ENCODE assay signal across 18 cellular contexts in genomic region chr6:111456208-111456607, GRCh38. TPM values are rescaled to one million over a fixed set of nuclear protein-coding genes. Genes with fewer than 3 reads are reported as not detected.
A peak's percentile ranks its signal among the peaks of the same experiment; 100 is the strongest.
DNase-seq lines count a peak whose midpoint lies in the region; ATAC-seq, FAIRE-seq and TF ChIP-seq lines count a peak whose summit lies in the region.
"Had no signal": no experiment of that assay in that cellular context is flagged by ENCODE, and none has a peak within 500 bp of the region (broad histone marks: within the 10 kb centered on the region; RNA-seq: fewer than 3 reads in every experiment).

No MANE protein-coding gene starts in this region.

- dilution Hi-C loops in IMR-90 (cut with HindIII; ENCODE audit: low sequenced_read_pairs, unreplicated experiment) = no loop called here

- no peak for FAIRE-seq in GM19239 (lab: Jason Lieb, UNC)
- FAIRE-seq: H54, HTR-8/SVneo had no signal

- TF ChIP-seq POLR2A in IMR-90 (IDR thresholded peaks at IDR 0.05; ENCODE audit: low read depth, low read length) = no peak

- CTCF ChIA-PET in IMR-90 (lab: Yijun Ruan, JAX) = no interaction called here

- DNase-seq in IMR-90 = peak; percentile 46
- DNase-seq in dedifferentiated amniotic fluid mesenchymal stem cell (ENCODE audit: extremely low spot score) = peak; percentile 34
- peak; percentile 60 for DNase-seq in iris pigment epithelial cell (ENCODE audit: low read depth)
- no peak for DNase-seq in GM19239 (ENCODE audit: insufficient read length, low spot score)
- DNase-seq in NCI-H446 treated with DMSO at 0.1 percent for 48 hours (lab: John Stamatoyannopoulos, UW) = no peak
- DNase-seq: COR-L47, NCI-H1417 treated with DMSO at 0.1 percent for 48 hours, NCI-H2029, NCI-H2171 treated with DMSO at 0.1 percent for 48 hours, NCI-H524, PC-9 had no signal

- no peaks in the 10 kb centered on the region for H3K9me1 ChIP-seq in IMR-90 (ENCODE audit: insufficient read depth, low read length)

- peaks cover 21% of the 10 kb centered on the region for H4K20me1 ChIP-seq in IMR-90 (ENCODE audit: insufficient read depth, low read length)

- no peak overlapping the region for H2BK120ac ChIP-seq in IMR-90 (ENCODE audit: low read depth, low read length)

- no peak overlapping the region for H2BK20ac ChIP-seq in IMR-90 (ENCODE audit: low read depth, low read length)

- no peak overlapping the region for H4K91ac ChIP-seq in IMR-90 (ENCODE audit: insufficient read depth, low read depth, low read length)

- WGBS in IMR-90 (ENCODE audit: extremely low coverage in 2 of 2, insufficient read length in 1 of 2), 2 experiments = no CpG with 5 or more reads among the region's 2 CpGs

- H4K8ac ChIP-seq in IMR-90 (ENCODE audit: low read depth in 2 of 2, low read length in 2 of 2) = no peak overlapping the region; a peak in 1 of 4 replicates

- POLR2A ChIA-PET in IMR-90 (lab: Charles Lee; ENCODE audit: unreplicated experiment) = no interaction called here

- H2BK5ac ChIP-seq in IMR-90 (ENCODE audit: low read depth, low read length, poor library complexity, severe bottlenecking) = no peak overlapping the region

- H3K9ac ChIP-seq in IMR-90 (ENCODE audit: low read depth, low read length) = no peak overlapping the region

- H3K4me2 ChIP-seq in IMR-90 (ENCODE audit: low read depth, low read length) = peak overlapping the region; percentile 45; the same call in 1 of the 2 replicates
- H3K4me2 ChIP-seq: PC-9 had no signal

- no peak overlapping the region for H3K23ac ChIP-seq in IMR-90 (ENCODE audit: low read depth, low read length)

- H4K5ac ChIP-seq in IMR-90 (ENCODE audit: low read depth, low read length) = no peak overlapping the region

- H2AK5ac ChIP-seq in IMR-90 (ENCODE audit: low read depth, low read length) = no peak overlapping the region

- H3K27ac Mint-ChIP-seq in stimulated activated memory B cell treated with anti-CD40 and anti-IgM and Interleukin-4, amounts not matched to agents 10 μg/mL and 1 μg/mL and 100 μg/mL, for 72 hours = no peak overlapping the region
- H3K27ac Mint-ChIP-seq: CD14-positive monocyte had no signal

- H3K36me3 ChIP-seq in IMR-90 (ENCODE audit: control insufficient read depth, insufficient read depth, low read length) = peaks cover 2% of the 10 kb centered on the region; the same call in 1 of the 2 replicates

- H3K4ac ChIP-seq in IMR-90 (ENCODE audit: low read depth, low read length) = no peak overlapping the region

- no TSS peak for BruUV-seq in IMR-90 (replicated peaks; lab: Mats Ljungman, UMichigan)

- peaks cover 14% of the 10 kb centered on the region for H3K9me3 Mint-ChIP-seq in stimulated activated memory B cell treated with anti-CD40 and anti-IgM and Interleukin-4, amounts not matched to agents 10 μg/mL and 1 μg/mL and 100 μg/mL, for 72 hours

- TF ChIP-seq CTCF in IMR-90 (conservative IDR thresholded peaks at IDR 0.05; ENCODE audit: low read depth, low read length) = no peak
- no peak for TF ChIP-seq CTCF in VCaP (conservative IDR thresholded peaks at IDR 0.05)

- H2AFZ ChIP-seq in IMR-90 (replicated peaks; ENCODE audit: low read length, poor library complexity) = no peak overlapping the region
- H2AFZ ChIP-seq: PC-9 had no signal

- peaks cover 27% of the 10 kb centered on the region for H3K4me1 Mint-ChIP-seq in stimulated activated memory B cell treated with anti-CD40 and anti-IgM and Interleukin-4, amounts not matched to agents 10 μg/mL and 1 μg/mL and 100 μg/mL, for 72 hours
- H3K4me1 Mint-ChIP-seq: CD14-positive monocyte had no signal

- no peak overlapping the region for H3K4me3 Mint-ChIP-seq in stimulated activated memory B cell treated with anti-CD40 and anti-IgM and Interleukin-4, amounts not matched to agents 10 μg/mL and 1 μg/mL and 100 μg/mL, for 72 hours
- H3K4me3 Mint-ChIP-seq: CD14-positive monocyte had no signal

- H3K18ac ChIP-seq in IMR-90 (ENCODE audit: low read depth, low read length) = no peak overlapping the region

- H3K4me1 ChIP-seq in IMR-90 (ENCODE audit: control insufficient read depth, insufficient read depth, low read length) = no peaks in the 10 kb centered on the region; the same call in 1 of the 2 replicates

- no peak for TF ChIP-seq RAD21 in IMR-90 (IDR thresholded peaks at IDR 0.05; ENCODE audit: low read length)

- intact Hi-C loops in IMR-90 (cut with micrococcal nuclease) = no loop called here

- H3K36me3 Mint-ChIP-seq in stimulated activated memory B cell treated with anti-CD40 and anti-IgM and Interleukin-4, amounts not matched to agents 10 μg/mL and 1 μg/mL and 100 μg/mL, for 72 hours = peaks cover 44% of the 10 kb centered on the region

- no peaks in the 10 kb centered on the region for H3K27me3 Mint-ChIP-seq in stimulated activated memory B cell treated with anti-CD40 and anti-IgM and Interleukin-4, amounts not matched to agents 10 μg/mL and 1 μg/mL and 100 μg/mL, for 72 hours

- H3K27me3 ChIP-seq in IMR-90 (ENCODE audit: control insufficient read depth, insufficient read depth, low read length) = no peaks in the 10 kb centered on the region

- peaks cover 2% of the 10 kb centered on the region; the same call in 1 of the 2 replicates for H3K9me3 ChIP-seq in IMR-90 (ENCODE audit: control insufficient read depth, insufficient read depth, low read length)

- no peak overlapping the region for H3K4me3 ChIP-seq in IMR-90 (ENCODE audit: insufficient read depth, low read depth, low read length)
- H3K4me3 ChIP-seq: PC-9 had no signal

- peaks cover 30 to 63% of the 10 kb centered on the region in 2 experiments for H3K79me1 ChIP-seq in IMR-90 (ENCODE audit: low read depth in 1 of 2, low read length in 2 of 2)

- ATAC-seq in IMR-90 (ENCODE audit: low read depth) = peak; percentile 61
- ATAC-seq in HG03039 (IDR thresholded peaks at IDR 0.05; ENCODE audit: unreplicated experiment) = no peak
- no peak for ATAC-seq in stimulated activated memory B cell treated with anti-CD40 and anti-IgM and Interleukin-4, amounts not matched to agents 10 μg/mL and 1 μg/mL and 100 μg/mL, for 72 hours

- no peak overlapping the region for H3K14ac ChIP-seq in IMR-90 (replicated peaks; ENCODE audit: low read depth, low read length)

- no peak overlapping the region for H3K27ac ChIP-seq in IMR-90 (ENCODE audit: insufficient read depth, low read length)
- H3K27ac ChIP-seq in VCaP = peak overlapping the region; percentile 78
- H3K27ac ChIP-seq: HL-60, PC-9 had no signal

- no peak overlapping the region for H2AK9ac ChIP-seq in IMR-90 (replicated peaks; ENCODE audit: low read depth, low read length, poor library complexity)

- in situ Hi-C loops in IMR-90 (cut with MboI; ENCODE audit: low sequenced_read_pairs) = no loop called here

- H2BK15ac ChIP-seq in IMR-90 (ENCODE audit: low read depth, low read length) = no peak overlapping the region

- H3K56ac ChIP-seq in IMR-90 (ENCODE audit: extremely low read depth, insufficient read depth, low read length) = no peak overlapping the region

TF ChIP-seq in IMR-90, 13 proteins besides CTCF, POLR2A, EP300 and RAD21:
- TF ChIP-seq BHLHE40 (IDR thresholded peaks at IDR 0.05; ENCODE audit: low read depth, low read length) (no peak), ELK1 (IDR thresholded peaks at IDR 0.05; ENCODE audit: borderline replicate concordance, low read depth, low read length) (no peak), CEBPB (IDR thresholded peaks at IDR 0.05; ENCODE audit: low read depth, low read length) (no peak), SMC3 (IDR thresholded peaks at IDR 0.05; ENCODE audit: low read depth, low read length) (no peak), USF2 (IDR thresholded peaks at IDR 0.05; ENCODE audit: low read depth, low read length) (no peak), RFX5 (IDR thresholded peaks at IDR 0.05; ENCODE audit: low read depth, low read length) (no peak), MAZ (IDR thresholded peaks at IDR 0.05; ENCODE audit: borderline replicate concordance, low read depth, low read length) (no peak), MAFK (IDR thresholded peaks at IDR 0.05; ENCODE audit: low read depth, low read length) (no peak), RCOR1 (IDR thresholded peaks at IDR 0.05; ENCODE audit: insufficient replicate concordance, low read length) (no peak), CHD1 (IDR thresholded peaks at IDR 0.05; ENCODE audit: low read depth, low read length) (no peak)
TF ChIP-seq in IMR-90: peak in this region for 0.

RNA-seq across cellular contexts. Expression of gene REV3L, which starts 26.8 kb away (rescaled TPM):
- total RNA-seq in IMR-90 (2012; rRNA removed) = 15.4 and 24.4 TPM in 2 replicates
- polyA plus RNA-seq in IMR-90 (2012; rRNA removed) = 6.0 and 7.4 TPM in 2 replicates
- 1.4 and 3.2 TPM in 2 replicates for polyA plus RNA-seq in IMR-90 (2012; cell fraction: cytosol; rRNA removed)
- polyA plus RNA-seq in IMR-90 (2012; cell fraction: nucleus; rRNA removed; ENCODE audit: low replicate concordance) = 2.2 and 19.3 TPM in 2 replicates

Comparison
In these comparisons a context has a peak if more than half of its experiments do, and no peak if none do; other contexts are left out.
1. DNase-seq: peak in IMR-90 (single experiment), dedifferentiated amniotic fluid mesenchymal stem cell (single experiment) and iris pigment epithelial cell (single experiment); none in GM19239 (single experiment) and NCI-H446 treated with DMSO at 0.1 percent for 48 hours (single experiment).